Comparison of ENCODE assay signal across 26 cellular contexts in genomic region chr22:23803001-23803819, GRCh38. TPM values are rescaled to one million over a fixed set of nuclear protein-coding genes. Genes with fewer than 3 reads are reported as not detected.
DNase-seq lines count a peak whose midpoint lies in the region; ATAC-seq, FAIRE-seq and TF ChIP-seq lines count a peak whose summit lies in the region.
"Had no signal": no experiment of that assay in that cellular context is flagged by ENCODE, and none has a peak within 500 bp of the region (broad histone marks: within the 10 kb centered on the region; RNA-seq: fewer than 3 reads in every experiment).

No MANE protein-coding gene starts in this region.

- no peaks in the 10 kb centered on the region for H3K79me2 ChIP-seq in GM23338 (replicated peaks; ENCODE audit: insufficient read depth)

- no peak for TF ChIP-seq CTCF in spleen (IDR thresholded peaks at IDR 0.05 in 8 of 11, conservative IDR thresholded peaks at IDR 0.05 in 3 of 11)
- no peak for TF ChIP-seq CTCF in GM23338 (conservative IDR thresholded peaks at IDR 0.05; ENCODE audit: low read depth in 2 of 2)

- H3K36me3 ChIP-seq in spleen (peaks cover 0 to 100% (median 74%) of the 10 kb centered on the region in 6 donors), GM23338 (ENCODE audit: insufficient read depth) (peaks cover 37% of the 10 kb centered on the region)

- H3K9me3 ChIP-seq in spleen, result no peaks in the 10 kb centered on the region
- H3K9me3 ChIP-seq: ascending aorta, sigmoid colon, tibial artery had no signal

- no peaks in the 10 kb centered on the region for H3K27me3 Mint-ChIP-seq in GM23338 (ENCODE audit: insufficient read depth, low read depth, poor library complexity)

- H3K4me1 Mint-ChIP-seq in GM23338, result peaks cover 3% of the 10 kb centered on the region; the same call in 1 of the 3 replicates

- no peak for ATAC-seq in GM23338

- H3K4me1 ChIP-seq in spleen, result peaks cover 5 to 78% (median 50%) of the 10 kb centered on the region in 6 donors
- H3K4me1 ChIP-seq in GM23338 (ENCODE audit: insufficient read depth), result no peaks in the 10 kb centered on the region
- H3K4me1 ChIP-seq: ascending aorta, sigmoid colon, tibial artery had no signal

- POLR2A ChIA-PET in HEK293T (lab: Yijun Ruan, JAX), result interaction anchor here (1.2 kb wide), 1 partner anchor 11 kb away, joined by 3 read pairs; no protein-coding TSS in a partner anchor

- no peaks in the 10 kb centered on the region; the same call in 2 of the 3 replicates for H3K9me3 Mint-ChIP-seq in GM23338
- H3K9me3 Mint-ChIP-seq: activated naive CD4-positive, alpha-beta T cell treated with anti-CD3 and anti-CD28 coated beads for 36 hours had no signal

- H3K27ac Mint-ChIP-seq in GM23338, result no peak overlapping the region
- H3K27ac Mint-ChIP-seq: activated naive CD4-positive, alpha-beta T cell treated with anti-CD3 and anti-CD28 coated beads for 36 hours had no signal

- H3K27ac ChIP-seq in spleen (peak overlapping the region in 5 of 8 donors; percentile 41 to 85 (median 74)), GM23338 (ENCODE audit: low read depth) (no peak overlapping the region)
- H3K27ac ChIP-seq: ascending aorta, coronary artery, GM23248, sigmoid colon, tibial artery had no signal

- H3K4me3 ChIP-seq in spleen, result peak overlapping the region in 6 of 8 donors; percentile 8 to 64 (median 15)
- H3K4me3 ChIP-seq in GM23338, result no peak overlapping the region
- H3K4me3 ChIP-seq: ascending aorta, coronary artery, GM23248, sigmoid colon, tibial artery had no signal

- H3K9me2 ChIP-seq in GM23338 (ENCODE audit: insufficient read depth), result no peaks in the 10 kb centered on the region

- no peak overlapping the region for H3K4me3 Mint-ChIP-seq in GM23338
- H3K4me3 Mint-ChIP-seq: activated naive CD4-positive, alpha-beta T cell treated with anti-CD3 and anti-CD28 coated beads for 36 hours had no signal

- CTCF ChIA-PET in HEK293T (lab: Yijun Ruan, JAX), result interaction anchor here (0.6 kb wide), 1 partner anchor 372 kb away, joined by 3 read pairs; no protein-coding TSS in a partner anchor

- peaks cover 90% of the 10 kb centered on the region for H3K36me3 Mint-ChIP-seq in GM23338 (ENCODE audit: low read depth)

- TF ChIP-seq POLR2A in spleen (IDR thresholded peaks at IDR 0.05), result no peak

- DNase-seq in GM18507 (ENCODE audit: extremely low spot score, insufficient read length, low read depth) (no peak), NCI-H526 (lab: John Stamatoyannopoulos, UW) (peak; percentile 9 to 57), germinal center (ENCODE audit: low spot score) (peak; percentile 44), spleen (no peak), HEK293T (ENCODE audit: extremely low spot score) (no peak), NCI-H2171 treated with DMSO at 0.1 percent for 48 hours (lab: John Stamatoyannopoulos, UW) (no peak), NCI-H510A treated with DMSO at 0.1 percent for 48 hours (lab: John Stamatoyannopoulos, UW) (no peak), GM23338 (ENCODE audit: low spot score) (no peak)
- DNase-seq: activated CD4-positive, alpha-beta T cell treated with anti-CD3 and anti-CD28 coated beads for 4 hours; activated CD8-positive, alpha-beta memory T cell treated with anti-CD3 and anti-CD28 coated beads, Interleukin-2, amount 50 U/mL, for 4 hours; activated naive CD4-positive, alpha-beta T cell treated with anti-CD3 and anti-CD28 coated beads for 36 hours; Calu3; erythroblast; GM23248; head of caudate nucleus; NCI-H146; nucleus accumbens; Right ventricle myocardium superior; sigmoid colon; stimulated activated CD4-positive, alpha-beta T cell treated with anti-CD3 and anti-CD28 coated beads, Interleukin-4, amount 100 ng/mL, for 1 hour; stimulated activated CD8-positive, alpha-beta memory T cell treated with anti-CD3 and anti-CD28 coated beads, Interleukin-4, amount 100 ng/mL, for 48 hours; T1000; tibial artery had no signal

- intact Hi-C loops in spleen (cut with DNase I; ENCODE audit: low total_unique reads), result no loop called here

- H3F3A ChIP-seq in GM23338 (replicated peaks; ENCODE audit: low read depth), result no peaks in the 10 kb centered on the region; the same call in 1 of the 2 replicates

- H3K4me2 ChIP-seq in GM23338, result no peak overlapping the region

- WGBS in spleen, 5 donors, result 74 to 81% (median 78%) methylated on average over 19 to 21 of the region's 21 CpGs

- H3K27me3 ChIP-seq in spleen (replicated peaks in 1 of 7), result no peaks in the 10 kb centered on the region
- H3K27me3 ChIP-seq in GM23338 (ENCODE audit: insufficient read depth), result no peaks in the 10 kb centered on the region
- H3K27me3 ChIP-seq: ascending aorta, sigmoid colon, tibial artery had no signal

- FAIRE-seq in GM18507 (lab: Jason Lieb, UNC), result peak; percentile 63

- H2AFZ ChIP-seq in GM23338, result no peak overlapping the region
- H2AFZ ChIP-seq: GM23248 had no signal

- peaks cover 5% of the 10 kb centered on the region for H4K20me1 ChIP-seq in GM23338 (replicated peaks; ENCODE audit: insufficient read depth)

TF ChIP-seq in HEK293T, 16 proteins besides CTCF, POLR2A, EP300 and RAD21 (continues in another document):
- TF ChIP-seq BHLHE40 (IDR thresholded peaks at IDR 0.05; ENCODE audit: borderline replicate concordance) (no peak), FOXK2 (IDR thresholded peaks at IDR 0.05) (no peak), NFRKB (IDR thresholded peaks at IDR 0.05) (no peak), CTBP1 (IDR thresholded peaks at IDR 0.05; ENCODE audit: borderline replicate concordance) (no peak), HDGF (IDR thresholded peaks at IDR 0.05; ENCODE audit: borderline replicate concordance) (no peak), L3MBTL2 (conservative IDR thresholded peaks at IDR 0.05) (no peak), ELF4 (IDR thresholded peaks at IDR 0.05) (no peak), FOXM1 (IDR thresholded peaks at IDR 0.05; ENCODE audit: borderline replicate concordance) (no peak), LEF1 (IDR thresholded peaks at IDR 0.05; ENCODE audit: borderline replicate concordance) (no peak), ZNF384 (IDR thresholded peaks at IDR 0.05) (no peak), PKNOX1 (IDR thresholded peaks at IDR 0.05) (no peak), SP1 (IDR thresholded peaks at IDR 0.05) (no peak), TARDBP (IDR thresholded peaks at IDR 0.05) (no peak)

TF ChIP-seq in GM23338, 12 proteins besides CTCF, POLR2A, EP300 and RAD21:
- TF ChIP-seq JUNB (IDR thresholded peaks at IDR 0.05; ENCODE audit: unreplicated experiment) (no peak), POLR2AphosphoS5 (IDR thresholded peaks at IDR 0.05; ENCODE audit: low read depth) (no peak), EZH2 (IDR thresholded peaks at IDR 0.05; ENCODE audit: low read depth, unreplicated experiment) (no peak), CREB1 (CRISPR knock-in tag; IDR thresholded peaks at IDR 0.05; ENCODE audit: low read depth) (no peak)

RNA-seq across cellular contexts. Expression of gene SMARCB1, which starts 16.4 kb away (rescaled TPM):
- 100 to 1,000 TPM in 2 of 7 donors, 10 to 100 TPM in 5; 72.8 to 166 (median 84.6) TPM for total RNA-seq in spleen
- polyA plus RNA-seq in spleen (100 to 1,000 TPM in 1 of 3 donors, 10 to 100 TPM in 2; 64.2 to 100 (median 86.9) TPM), GM23338 (2016; fragmentation: Nextera tagmentation; extraction: Ambion mirVana) (113 and 114 TPM in 2 replicates)
- total RNA-seq in GM23338 (2014; rRNA removed; shearing (Covaris generic)), result 115 and 132 TPM in 2 replicates

RNA-seq across cellular contexts. Expression of gene MMP11, which starts 30.6 kb away (rescaled TPM):
- 10 to 100 TPM in 1 of 7 donors, 1 to 10 TPM in 5, under 1 TPM in 1; 0.66 to 11.0 (median 3.3) TPM for total RNA-seq in spleen
- polyA plus RNA-seq in spleen (1 to 10 TPM; 4.4 to 6.8 (median 4.7) TPM), GM23338 (2016; fragmentation: Nextera tagmentation; extraction: Ambion mirVana) (4.9 and 5.3 TPM in 2 replicates)
- 12.1 and 17.4 TPM in 2 replicates for total RNA-seq in GM23338 (2014; rRNA removed; shearing (Covaris generic))

RNA-seq across cellular contexts. Expression of gene CHCHD10, which starts 35.4 kb away (rescaled TPM):
- 100 to 1,000 TPM in 1 of 7 donors, 10 to 100 TPM in 6; 16.8 to 101 (median 83.4) TPM for total RNA-seq in spleen
- polyA plus RNA-seq in spleen, result 100 to 1,000 TPM; 117 to 189 (median 167) TPM
- 1.2 and 11.4 TPM in 2 replicates for total RNA-seq in GM23338 (2014; rRNA removed; shearing (Covaris generic))
- 101 and 113 TPM in 2 replicates for polyA plus RNA-seq in GM23338 (2016; fragmentation: Nextera tagmentation; extraction: Ambion mirVana)

RNA-seq across cellular contexts. Expression of gene DERL3, which starts 35.6 kb away (rescaled TPM):
- total RNA-seq in spleen, result 10 to 100 TPM; 10.2 to 62.8 (median 30.4) TPM
- 10 to 100 TPM; 16.1 to 18.8 (median 17.9) TPM for polyA plus RNA-seq in spleen
- 10.6 and 13.6 TPM in 2 replicates for total RNA-seq in GM23338 (2014; rRNA removed; shearing (Covaris generic))
- polyA plus RNA-seq in GM23338 (2016; fragmentation: Nextera tagmentation; extraction: Ambion mirVana), result 16.6 and 19.5 TPM in 2 replicates

RNA-seq across cellular contexts. Expression of gene C22orf15, which starts 40.4 kb away (rescaled TPM):
- total RNA-seq in spleen, result under 1 TPM in 4 of 7 donors, not detected in 3; 0.44 to 0.97 (median 0.76) TPM
- polyA plus RNA-seq in spleen (1 to 10 TPM in 1 of 3 donors, under 1 TPM in 2; 0.29 to 1.4 (median 0.59) TPM), GM23338 (2016; fragmentation: Nextera tagmentation; extraction: Ambion mirVana) (9.3 and 10.1 TPM in 2 replicates)
- total RNA-seq in GM23338 (2014; rRNA removed; shearing (Covaris generic)), result 3.6 and 5.7 TPM in 2 replicates
- total RNA-seq: ascending aorta, Calu3, GM23248, HT-29, Right ventricle myocardium superior had no signal

Comparison
In these comparisons a context has a peak if more than half of its experiments do, and no peak if none do; other contexts are left out.
1. DNase-seq: peak in NCI-H526 (2 of 2) and germinal center (single experiment); none in GM18507 (single experiment), spleen (single experiment), HEK293T (single experiment), NCI-H2171 treated with DMSO at 0.1 percent for 48 hours (single experiment), NCI-H510A treated with DMSO at 0.1 percent for 48 hours (single experiment) and GM23338 (single experiment).